8 cellular contexts compared by ENCODE assay signal in the genomic region with DNA sequence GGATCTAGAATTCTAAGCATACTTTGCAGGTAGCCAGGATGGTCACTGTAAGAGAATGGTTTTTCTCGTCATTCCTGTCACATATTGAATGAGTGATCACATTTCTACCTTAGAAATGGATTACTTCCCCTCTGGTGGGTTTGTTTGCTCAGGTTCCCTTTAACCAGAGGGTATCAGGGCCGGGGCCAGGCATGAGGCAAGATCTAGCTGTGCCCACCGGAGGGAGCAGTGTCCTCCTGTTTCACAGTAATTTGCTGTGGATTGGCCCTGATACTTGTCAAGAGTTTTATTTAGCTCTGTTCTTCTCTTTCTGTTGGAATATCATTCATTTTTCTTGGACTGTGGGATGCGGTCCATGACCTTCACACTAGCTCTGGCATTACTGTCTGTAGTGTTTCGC. TPM values are rescaled to one million over a fixed set of nuclear protein-coding genes. Genes with fewer than 3 reads are reported as not detected.
DNase-seq lines count a peak whose midpoint lies in the region; ATAC-seq and TF ChIP-seq lines count a peak whose summit lies in the region.

No MANE protein-coding gene starts in this region.

- DNase-seq in DMS53 (lab: John Stamatoyannopoulos, UW) (peak; percentile 47), DMS53 treated with DMSO at 0.1 percent for 48 hours (lab: John Stamatoyannopoulos, UW; ENCODE audit: unreplicated experiment) (no peak), mesendoderm (peak; percentile 59), Peyer's patch (no peak), OCI-M2 (lab: John Stamatoyannopoulos, UW; ENCODE audit: unreplicated experiment) (no peak)
- DNase-seq in activated naive CD8-positive, alpha-beta T cell treated with anti-CD3 and anti-CD28 coated beads, Interleukin-2, amount 10 ng/mL, durations not matched to agents 7 days and 5 days, result peak; percentile 31

- H3K4me3 Mint-ChIP-seq in activated naive CD8-positive, alpha-beta T cell treated with anti-CD3 and anti-CD28 coated beads, Interleukin-2, amount 10 ng/mL, durations not matched to agents 7 days and 5 days, result no peak overlapping the region

- H3K4me1 ChIP-seq in mesendoderm (ENCODE audit: control insufficient read depth, low read depth, low read length), result no peaks in the 10 kb centered on the region
- no peaks in the 10 kb centered on the region for H3K4me1 ChIP-seq in Peyer's patch

- no peak overlapping the region for H3K4ac ChIP-seq in mesendoderm (ENCODE audit: low read depth, low read length)

- H3K36me3 Mint-ChIP-seq in activated naive CD8-positive, alpha-beta T cell treated with anti-CD3 and anti-CD28 coated beads, Interleukin-2, amount 10 ng/mL, durations not matched to agents 7 days and 5 days, result no peaks in the 10 kb centered on the region

- H3K4me1 Mint-ChIP-seq in activated naive CD8-positive, alpha-beta T cell treated with anti-CD3 and anti-CD28 coated beads, Interleukin-2, amount 10 ng/mL, durations not matched to agents 7 days and 5 days, result no peaks in the 10 kb centered on the region

- TF ChIP-seq CTCF in Peyer's patch (IDR thresholded peaks at IDR 0.05), result peak in 2 of 6 experiments; percentile 9 to 16

- H3K9me3 ChIP-seq in Peyer's patch, result no peaks in the 10 kb centered on the region

- H3K27me3 ChIP-seq in mesendoderm (ENCODE audit: insufficient read depth, low read length, poor library complexity), result no peaks in the 10 kb centered on the region
- no peaks in the 10 kb centered on the region for H3K27me3 ChIP-seq in Peyer's patch

- no peaks in the 10 kb centered on the region for H3K27me3 Mint-ChIP-seq in activated naive CD8-positive, alpha-beta T cell treated with anti-CD3 and anti-CD28 coated beads, Interleukin-2, amount 10 ng/mL, durations not matched to agents 7 days and 5 days

- H4K8ac ChIP-seq in mesendoderm (ENCODE audit: low read depth, low read length), result no peak overlapping the region

- H3K4me3 ChIP-seq in mesendoderm (ENCODE audit: low read length), result no peak overlapping the region
- H3K4me3 ChIP-seq in Peyer's patch, result no peak overlapping the region

- H3K9me3 Mint-ChIP-seq in activated naive CD8-positive, alpha-beta T cell treated with anti-CD3 and anti-CD28 coated beads, Interleukin-2, amount 10 ng/mL, durations not matched to agents 7 days and 5 days, result peaks cover 2% of the 10 kb centered on the region

- H3K27ac ChIP-seq in mesendoderm (ENCODE audit: low read depth, low read length) (no peak overlapping the region), Peyer's patch (no peak overlapping the region)

- H2BK15ac ChIP-seq in mesendoderm (replicated peaks; ENCODE audit: low read depth), result no peak overlapping the region

- H3K4me2 ChIP-seq in mesendoderm (ENCODE audit: low read length), result no peak overlapping the region

- no peak overlapping the region for H2AK5ac ChIP-seq in mesendoderm (ENCODE audit: low read length)

- no CpG with 5 or more reads among the region's 5 CpGs for WGBS in mesendoderm (ENCODE audit: extremely low coverage, insufficient coverage, low lambda C conversion rate)

- peak; percentile 29; the same call in 1 of the 2 replicates for TF ChIP-seq RAD21 in Ishikawa (IDR thresholded peaks at IDR 0.05; ENCODE audit: low read depth)

- H3K56ac ChIP-seq in mesendoderm (ENCODE audit: low read length), result no peak overlapping the region

- H3K36me3 ChIP-seq in mesendoderm (ENCODE audit: control insufficient read depth, insufficient read depth, low read length) (no peaks in the 10 kb centered on the region), Peyer's patch (no peaks in the 10 kb centered on the region)

- H3K23ac ChIP-seq in mesendoderm (ENCODE audit: low read length), result no peak overlapping the region

- no peak overlapping the region for H3K9ac ChIP-seq in mesendoderm (ENCODE audit: low read length)

- H3K18ac ChIP-seq in mesendoderm (ENCODE audit: low read length), result no peak overlapping the region

- no peaks in the 10 kb centered on the region for H3K79me1 ChIP-seq in mesendoderm (ENCODE audit: low read length)

- POLR2A ChIA-PET in activated naive CD8-positive, alpha-beta T cell treated with anti-CD3 and anti-CD28 coated beads, Interleukin-2, amount 10 ng/mL, durations not matched to agents 7 days and 5 days (lab: Charles Lee), result no interaction called here

- H3K27ac Mint-ChIP-seq in activated naive CD8-positive, alpha-beta T cell treated with anti-CD3 and anti-CD28 coated beads, Interleukin-2, amount 10 ng/mL, durations not matched to agents 7 days and 5 days, result no peak overlapping the region

- no peak for TF ChIP-seq POLR2A in Peyer's patch (IDR thresholded peaks at IDR 0.05)

- no peak for TF ChIP-seq EP300 in Ishikawa (IDR thresholded peaks at IDR 0.05; ENCODE audit: borderline replicate concordance)

- H2BK120ac ChIP-seq in mesendoderm (ENCODE audit: low read depth, low read length), result no peak overlapping the region

- H4K5ac ChIP-seq in mesendoderm (ENCODE audit: low read length), result no peak overlapping the region

- no peak overlapping the region for H2BK5ac ChIP-seq in mesendoderm (ENCODE audit: low read length)

- H3K79me2 ChIP-seq in mesendoderm (ENCODE audit: control insufficient read depth, insufficient read depth, low read length), result no peaks in the 10 kb centered on the region

- no peak for ATAC-seq in activated naive CD8-positive, alpha-beta T cell treated with anti-CD3 and anti-CD28 coated beads, Interleukin-2, amount 10 ng/mL, durations not matched to agents 7 days and 5 days (ENCODE audit: low read depth)
- ATAC-seq in HG02885 (IDR thresholded peaks at IDR 0.05; ENCODE audit: poor library complexity, unreplicated experiment), result no peak

TF ChIP-seq in Ishikawa, 13 proteins besides CTCF, POLR2A, EP300 and RAD21:
- TF ChIP-seq FOXM1 (IDR thresholded peaks at IDR 0.05; ENCODE audit: borderline replicate concordance, low read depth) (no peak), NFIC (IDR thresholded peaks at IDR 0.05) (no peak), TEAD4 (IDR thresholded peaks at IDR 0.05) (no peak), CREB1 (IDR thresholded peaks at IDR 0.05; ENCODE audit: low read depth) (no peak), USF1 (IDR thresholded peaks at IDR 0.05) (no peak), ZBTB7A (IDR thresholded peaks at IDR 0.05; ENCODE audit: low read depth) (no peak), REST (IDR thresholded peaks at IDR 0.05; ENCODE audit: low read depth) (no peak)

RNA-seq across cellular contexts. Expression of gene ZBED3, which starts 42.3 kb away (rescaled TPM):
- 1 to 10 TPM; 3.6 to 3.8 TPM for total RNA-seq in activated naive CD8-positive, alpha-beta T cell treated with anti-CD3 and anti-CD28 coated beads, Interleukin-2, amount 10 ng/mL, durations not matched to agents 7 days and 5 days
- polyA plus RNA-seq in mesendoderm (2013, experiment 1 of 2), result 9.9 TPM
- 9.9 TPM for polyA plus RNA-seq in mesendoderm (2013, experiment 2 of 2)
- total RNA-seq in Peyer's patch, result 1 to 10 TPM; 1.9 to 4.5 (median 3.5) TPM

Comparison
In these comparisons a context has a peak if more than half of its experiments do, and no peak if none do; other contexts are left out.
1. DNase-seq: peak in DMS53 (single experiment), activated naive CD8-positive, alpha-beta T cell treated with anti-CD3 and anti-CD28 coated beads, Interleukin-2, amount 10 ng/mL, durations not matched to agents 7 days and 5 days (single experiment) and mesendoderm (single experiment); none in DMS53 treated with DMSO at 0.1 percent for 48 hours (single experiment), Peyer's patch (0 of 3) and OCI-M2 (single experiment).